Comparison of ENCODE assay signal across 18 cellular contexts in the genomic region with DNA sequence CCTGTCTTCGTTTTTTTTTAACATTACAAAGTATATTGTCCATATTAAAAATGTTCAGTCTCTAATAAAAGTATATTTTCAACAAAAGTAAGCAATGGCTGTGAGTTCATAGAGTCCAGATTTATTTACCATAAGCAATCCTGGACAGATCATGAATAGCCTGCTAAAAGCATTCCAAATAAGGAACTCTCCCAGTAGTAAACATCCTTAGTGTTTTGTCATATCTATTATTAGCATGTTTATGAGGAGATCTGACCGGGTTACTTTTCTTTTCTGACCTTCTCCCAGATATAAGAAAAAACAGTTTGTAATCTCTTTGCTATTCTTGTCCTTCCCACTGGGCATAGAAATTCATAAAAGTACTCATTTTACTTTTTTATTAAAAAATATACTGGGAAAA.
"Had no signal": no experiment of that assay in that cellular context is flagged by ENCODE, and none has a peak within 500 bp of the region (broad histone marks: within the 10 kb centered on the region; RNA-seq: fewer than 3 reads in every experiment).

No MANE protein-coding gene starts in this region.

- H3K9me3 ChIP-seq: ascending aorta, esophagus squamous epithelium, thoracic aorta had no signal

- H3K79me2 ChIP-seq: parathyroid adenoma had no signal

- H2AFZ ChIP-seq: parathyroid adenoma had no signal

- H3K27me3 ChIP-seq: ascending aorta, brain microvascular endothelial cell, esophagus squamous epithelium, spleen had no signal

- H3K9ac ChIP-seq: parathyroid adenoma had no signal

- DNase-seq: activated T-cell treated with anti-CD3 and anti-CD28 coated beads, Interleukin-2, amount 50 U/mL, for 1 hour; caudate nucleus; effector memory CD8-positive, alpha-beta T cell; esophagus squamous epithelium; nephron progenitor cell; nucleus accumbens; spleen; stimulated activated CD4-positive, alpha-beta T cell treated with anti-CD3 and anti-CD28 coated beads, Interleukin-4, amount 100 ng/mL, for 24 hours; stimulated activated naive CD4-positive, alpha-beta T cell treated with Interleukin-2 at 50 U/mL for 16 hours; T-helper 1 cell had no signal

- H3K36me3 ChIP-seq: ascending aorta, brain microvascular endothelial cell, esophagus squamous epithelium, spleen, thoracic aorta had no signal

- ATAC-seq: activated naive CD4-positive, alpha-beta T cell treated with anti-CD3 and anti-CD28 coated beads, Interleukin-2, amount 50 U/mL, for 72 hours; activated T-helper 17 cell treated with anti-CD3 and anti-CD28 coated beads, Interleukin-2, amount 50 U/mL, for 72 hours; effector memory CD8-positive, alpha-beta T cell; sciatic nerve; WTC11 had no signal

- H3K4me3 ChIP-seq: ascending aorta, esophagus squamous epithelium, spleen, thoracic aorta had no signal

- H3K27ac ChIP-seq: ascending aorta, brain microvascular endothelial cell, esophagus squamous epithelium, parathyroid adenoma, spleen, thoracic aorta had no signal

- H3K4me1 ChIP-seq: ascending aorta, esophagus squamous epithelium, parathyroid adenoma, spleen had no signal
